8 cellular contexts compared by ENCODE assay signal in the genomic region with DNA sequence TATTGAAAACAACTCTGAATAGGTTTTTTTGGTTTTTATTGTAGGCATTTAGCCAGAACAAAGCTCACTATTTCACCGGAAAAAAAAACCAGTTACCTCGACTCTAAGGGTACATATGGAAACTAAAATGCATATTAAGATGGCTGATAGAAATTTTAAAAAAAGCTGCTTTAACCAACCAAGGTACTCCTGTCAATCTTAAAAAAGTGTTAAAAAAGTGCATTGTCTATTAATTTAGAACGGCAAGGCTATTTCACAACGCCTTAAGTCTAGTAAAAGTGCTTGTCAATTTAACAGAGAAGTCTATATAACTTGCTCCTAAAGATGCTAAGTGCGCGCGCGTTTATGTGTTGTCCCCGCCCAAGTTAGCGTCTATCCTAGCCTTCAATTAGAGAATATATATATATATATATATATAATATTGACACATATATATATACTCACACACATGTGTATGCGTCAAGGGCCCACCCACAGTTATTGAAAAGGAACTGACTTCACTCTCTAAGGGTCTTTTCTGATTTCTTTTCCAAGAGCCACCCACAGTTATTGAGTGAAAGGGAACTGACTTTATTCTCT. TPM values are rescaled to one million over a fixed set of nuclear protein-coding genes. Genes with fewer than 3 reads are reported as not detected.
DNase-seq lines count a peak whose midpoint lies in the region; ATAC-seq, FAIRE-seq and TF ChIP-seq lines count a peak whose summit lies in the region.

No MANE protein-coding gene starts in this region.

- no peaks in the 10 kb centered on the region for H3K9me3 Mint-ChIP-seq in activated T-helper 1 cell treated with anti-CD3 and anti-CD28 coated beads, Interleukin-12 subunit alpha, Interleukin-12 subunit beta, Interleukin-2, Interleukin-4 antibody, amounts not matched to agents 30 ng/mL and 10 ng/mL and 1 ng/mL, durations not matched to agents 14 hours and 24 hours and 36 hours

- H3K4me1 Mint-ChIP-seq in activated T-helper 1 cell treated with anti-CD3 and anti-CD28 coated beads, Interleukin-12 subunit alpha, Interleukin-12 subunit beta, Interleukin-2, Interleukin-4 antibody, amounts not matched to agents 30 ng/mL and 10 ng/mL and 1 ng/mL, durations not matched to agents 14 hours and 24 hours and 36 hours (ENCODE audit: low read depth): peaks cover 37% of the 10 kb centered on the region

- H3K27ac ChIP-seq in 22Rv1 (peak overlapping the region; percentile 88), left lung (no peak overlapping the region), vagina (no peak overlapping the region)

- H3K36me3 ChIP-seq in left lung: no peaks in the 10 kb centered on the region
- H3K36me3 ChIP-seq in vagina: no peaks in the 10 kb centered on the region

- H3K4me1 ChIP-seq in left lung: peaks cover 0 to 16% of the 10 kb centered on the region in 2 donors
- H3K4me1 ChIP-seq in vagina: no peaks in the 10 kb centered on the region

- TF ChIP-seq POLR2A in vagina (IDR thresholded peaks at IDR 0.05): no peak

- no peaks in the 10 kb centered on the region for H3K27me3 Mint-ChIP-seq in activated T-helper 1 cell treated with anti-CD3 and anti-CD28 coated beads, Interleukin-12 subunit alpha, Interleukin-12 subunit beta, Interleukin-2, Interleukin-4 antibody, amounts not matched to agents 30 ng/mL and 10 ng/mL and 1 ng/mL, durations not matched to agents 14 hours and 24 hours and 36 hours (ENCODE audit: insufficient read depth)

- H3K36me3 Mint-ChIP-seq in activated T-helper 1 cell treated with anti-CD3 and anti-CD28 coated beads, Interleukin-12 subunit alpha, Interleukin-12 subunit beta, Interleukin-2, Interleukin-4 antibody, amounts not matched to agents 30 ng/mL and 10 ng/mL and 1 ng/mL, durations not matched to agents 14 hours and 24 hours and 36 hours (ENCODE audit: low read depth): peaks cover 18% of the 10 kb centered on the region

- no peak for TF ChIP-seq CTCF in 22Rv1 (IDR thresholded peaks at IDR 0.05)
- TF ChIP-seq CTCF in left lung (IDR thresholded peaks at IDR 0.05): no peak
- TF ChIP-seq CTCF in vagina (IDR thresholded peaks at IDR 0.05): no peak

- peak; percentile 3 for ATAC-seq in GM21723 (IDR thresholded peaks at IDR 0.05; ENCODE audit: unreplicated experiment)
- no peak for ATAC-seq in left lung

- H3K27me3 ChIP-seq in left lung: no peaks in the 10 kb centered on the region
- no peaks in the 10 kb centered on the region for H3K27me3 ChIP-seq in vagina

- intact Hi-C loops in activated T-helper 1 cell treated with anti-CD3 and anti-CD28 coated beads, Interleukin-12 subunit alpha, Interleukin-12 subunit beta, Interleukin-2, Interleukin-4 antibody, amounts not matched to agents 30 ng/mL and 10 ng/mL and 1 ng/mL, durations not matched to agents 14 hours and 24 hours and 36 hours (cut with micrococcal nuclease): loop anchor here (1.0 to 10.0 kb wide), 3 partner anchors 9 to 629 kb away; partner anchors contain the start of gene DENND1B
- intact Hi-C loops in left lung (cut with DNase I): no loop called here
- intact Hi-C loops in vagina (cut with DNase I): no loop called here

- H3K4me3 Mint-ChIP-seq in activated T-helper 1 cell treated with anti-CD3 and anti-CD28 coated beads, Interleukin-12 subunit alpha, Interleukin-12 subunit beta, Interleukin-2, Interleukin-4 antibody, amounts not matched to agents 30 ng/mL and 10 ng/mL and 1 ng/mL, durations not matched to agents 14 hours and 24 hours and 36 hours: peak overlapping the region; percentile 86

- H3K9me3 ChIP-seq in left lung: no peaks in the 10 kb centered on the region
- no peaks in the 10 kb centered on the region for H3K9me3 ChIP-seq in vagina

- DNase-seq in activated T-helper 1 cell treated with anti-CD3 and anti-CD28 coated beads, Interleukin-12 subunit alpha, Interleukin-12 subunit beta, Interleukin-2, Interleukin-4 antibody, amounts not matched to agents 30 ng/mL and 10 ng/mL and 1 ng/mL, durations not matched to agents 14 hours and 24 hours and 36 hours (ENCODE audit: low spot score): no peak
- no peak for DNase-seq in left lung
- no peak for DNase-seq in vagina (ENCODE audit: extremely low spot score in 2 of 2)
- no peak for DNase-seq in NCI-H2029 treated with DMSO at 0.1 percent for 48 hours (lab: John Stamatoyannopoulos, UW)
- DNase-seq in frontal cortex (ENCODE audit: low spot score in 2 of 2): no peak
- no peak for DNase-seq in NCI-H446 treated with DMSO at 0.1 percent for 48 hours (lab: John Stamatoyannopoulos, UW)

- H3K4me3 ChIP-seq in left lung: peak overlapping the region; percentile 64 to 77
- H3K4me3 ChIP-seq in vagina: peak overlapping the region; percentile 57 to 62

- peak overlapping the region; percentile 93 for H3K27ac Mint-ChIP-seq in activated T-helper 1 cell treated with anti-CD3 and anti-CD28 coated beads, Interleukin-12 subunit alpha, Interleukin-12 subunit beta, Interleukin-2, Interleukin-4 antibody, amounts not matched to agents 30 ng/mL and 10 ng/mL and 1 ng/mL, durations not matched to agents 14 hours and 24 hours and 36 hours

- FAIRE-seq in frontal cortex (lab: Jason Lieb, UNC): no peak

RNA-seq across cellular contexts. Expression of gene ASPM, which starts 0.9 kb away (rescaled TPM):
- total RNA-seq in activated T-helper 1 cell treated with anti-CD3 and anti-CD28 coated beads, Interleukin-12 subunit alpha, Interleukin-12 subunit beta, Interleukin-2, Interleukin-4 antibody, amounts not matched to agents 30 ng/mL and 10 ng/mL and 1 ng/mL, durations not matched to agents 14 hours and 24 hours and 36 hours: 26.8 and 27.5 TPM in 2 replicates
- total RNA-seq in left lung (1 to 10 TPM; 1.1 to 6.4 TPM), vagina (4.2 TPM), frontal cortex (7.3 TPM)

RNA-seq across cellular contexts. Expression of gene ZBTB41, which starts 55.6 kb away (rescaled TPM):
- 4.1 and 4.3 TPM in 2 replicates for total RNA-seq in activated T-helper 1 cell treated with anti-CD3 and anti-CD28 coated beads, Interleukin-12 subunit alpha, Interleukin-12 subunit beta, Interleukin-2, Interleukin-4 antibody, amounts not matched to agents 30 ng/mL and 10 ng/mL and 1 ng/mL, durations not matched to agents 14 hours and 24 hours and 36 hours
- total RNA-seq in left lung (10 to 100 TPM; 14.7 to 16.3 TPM), vagina (8.8 TPM), frontal cortex (95.0 TPM)
